In the genomic region with DNA sequence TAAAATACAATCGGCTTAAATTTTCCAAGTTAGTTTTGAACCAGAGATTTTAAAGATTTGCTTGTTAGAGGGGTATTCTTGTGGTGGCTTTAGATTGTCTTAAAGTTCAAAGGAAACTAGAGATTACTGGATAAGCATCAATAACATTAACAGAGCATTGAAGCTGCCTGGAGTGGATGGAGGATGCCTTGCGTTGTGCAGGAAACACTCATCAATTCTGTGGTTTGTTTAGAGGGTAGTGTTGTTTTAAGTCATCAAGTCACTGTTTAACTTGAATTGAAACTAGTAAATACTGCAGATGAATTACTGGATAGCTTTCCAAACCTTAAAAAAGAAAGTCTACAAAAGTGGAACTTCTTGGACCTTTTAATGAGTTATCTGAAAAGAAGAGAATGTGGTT, we compare ENCODE assay signal across 10 cellular contexts.
DNase-seq lines count a peak whose midpoint lies in the region; ATAC-seq and TF ChIP-seq lines count a peak whose summit lies in the region.
"Had no signal": no experiment of that assay in that cellular context is flagged by ENCODE, and none has a peak within 500 bp of the region (broad histone marks: within the 10 kb centered on the region; RNA-seq: fewer than 3 reads in every experiment).

No MANE protein-coding gene starts in this region.

- CTCF ChIA-PET in WTC11 (lab: Charles Lee), result no interaction called here

- H3K4me1 Mint-ChIP-seq in activated naive CD4-positive, alpha-beta T cell treated with anti-CD3 and anti-CD28 coated beads, Interleukin-2, amount 50 U/mL, for 24 hours, result peaks cover 94% of the 10 kb centered on the region
- H3K4me1 Mint-ChIP-seq in WTC11, result peaks cover 9% of the 10 kb centered on the region

- DNase-seq in GM12865 (ENCODE audit: low read depth) (peak; percentile 79), NCI-H1436 (lab: John Stamatoyannopoulos, UW) (no peak), Right ventricle myocardium inferior (ENCODE audit: missing footprints) (no peak), WTC11 (ENCODE audit: low spot score) (no peak), DMS79 treated with DMSO at 0.1 percent for 48 hours (lab: John Stamatoyannopoulos, UW) (no peak)
- DNase-seq: DMS79, Right ventricle myocardium superior had no signal

- no peaks in the 10 kb centered on the region for H3K27me3 Mint-ChIP-seq in activated naive CD4-positive, alpha-beta T cell treated with anti-CD3 and anti-CD28 coated beads, Interleukin-2, amount 50 U/mL, for 24 hours
- no peaks in the 10 kb centered on the region for H3K27me3 Mint-ChIP-seq in WTC11 (ENCODE audit: low read depth)

- peak overlapping the region; percentile 76 for H3K4me3 Mint-ChIP-seq in activated naive CD4-positive, alpha-beta T cell treated with anti-CD3 and anti-CD28 coated beads, Interleukin-2, amount 50 U/mL, for 24 hours
- no peak overlapping the region for H3K4me3 Mint-ChIP-seq in WTC11

- H3K9me3 Mint-ChIP-seq in activated naive CD4-positive, alpha-beta T cell treated with anti-CD3 and anti-CD28 coated beads, Interleukin-2, amount 50 U/mL, for 24 hours, result no peaks in the 10 kb centered on the region
- H3K9me3 Mint-ChIP-seq in WTC11, result no peaks in the 10 kb centered on the region

- H3K36me3 Mint-ChIP-seq in activated naive CD4-positive, alpha-beta T cell treated with anti-CD3 and anti-CD28 coated beads, Interleukin-2, amount 50 U/mL, for 24 hours, result peaks cover 22% of the 10 kb centered on the region
- H3K36me3 Mint-ChIP-seq in WTC11, result no peaks in the 10 kb centered on the region

- ATAC-seq in GM19463 (IDR thresholded peaks at IDR 0.05; ENCODE audit: unreplicated experiment), result peak; percentile 74
- peak; percentile 66 for ATAC-seq in HG03108 (IDR thresholded peaks at IDR 0.05; ENCODE audit: unreplicated experiment)
- ATAC-seq in Right ventricle myocardium inferior, result no peak
- ATAC-seq in WTC11, result no peak

- H3K27ac Mint-ChIP-seq in activated naive CD4-positive, alpha-beta T cell treated with anti-CD3 and anti-CD28 coated beads, Interleukin-2, amount 50 U/mL, for 24 hours, result peak overlapping the region; percentile 99
- no peak overlapping the region for H3K27ac Mint-ChIP-seq in WTC11

- intact Hi-C loops in Right ventricle myocardium inferior (cut with DNase I), result no loop called here

- no peak overlapping the region; the same call in 1 of the 2 replicates for H3K4me3 ChIP-seq in GM12865 (ENCODE audit: low read depth, low read length)

- TF ChIP-seq CTCF in GM12865 (IDR thresholded peaks at IDR 0.05; ENCODE audit: insufficient read depth, low read depth, low read length, missing control alignments), result no peak
- no peak for TF ChIP-seq CTCF in WTC11 (IDR thresholded peaks at IDR 0.05)

- POLR2A ChIA-PET in WTC11 (lab: Charles Lee), result no interaction called here

TF ChIP-seq in WTC11, 78 proteins besides CTCF, POLR2A, EP300 and RAD21:
- no peak for TF ChIP-seq GTF2I (CRISPR knock-in tag; conservative IDR thresholded peaks at IDR 0.05)
- TF ChIP-seq ETV6 (CRISPR knock-in tag; IDR thresholded peaks at IDR 0.05), result no peak
- TF ChIP-seq, protein P1, sequence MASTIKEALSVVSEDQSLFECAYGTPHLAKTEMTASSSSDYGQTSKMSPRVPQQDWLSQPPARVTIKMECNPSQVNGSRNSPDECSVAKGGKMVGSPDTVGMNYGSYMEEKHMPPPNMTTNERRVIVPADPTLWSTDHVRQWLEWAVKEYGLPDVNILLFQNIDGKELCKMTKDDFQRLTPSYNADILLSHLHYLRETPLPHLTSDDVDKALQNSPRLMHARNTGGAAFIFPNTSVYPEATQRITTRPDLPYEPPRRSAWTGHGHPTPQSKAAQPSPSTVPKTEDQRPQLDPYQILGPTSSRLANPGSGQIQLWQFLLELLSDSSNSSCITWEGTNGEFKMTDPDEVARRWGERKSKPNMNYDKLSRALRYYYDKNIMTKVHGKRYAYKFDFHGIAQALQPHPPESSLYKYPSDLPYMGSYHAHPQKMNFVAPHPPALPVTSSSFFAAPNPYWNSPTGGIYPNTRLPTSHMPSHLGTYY (CRISPR knock-in tag; IDR thresholded peaks at IDR 0.05), result no peak
- TF ChIP-seq E2F5 (CRISPR knock-in tag; IDR thresholded peaks at IDR 0.05), result no peak
- no peak for TF ChIP-seq USF1 (CRISPR knock-in tag; IDR thresholded peaks at IDR 0.05)
- TF ChIP-seq MAX (CRISPR knock-in tag; IDR thresholded peaks at IDR 0.05), result no peak
- no peak for TF ChIP-seq ZNF396 (CRISPR knock-in tag; IDR thresholded peaks at IDR 0.05; ENCODE audit: borderline replicate concordance)
- no peak for TF ChIP-seq MXD4 (CRISPR knock-in tag; IDR thresholded peaks at IDR 0.05; ENCODE audit: borderline replicate concordance)

Comparison
In these comparisons a context has a peak if more than half of its experiments do, and no peak if none do; other contexts are left out.
1. ATAC-seq: peak in GM19463 (single experiment) and HG03108 (single experiment); none in Right ventricle myocardium inferior (single experiment) and WTC11 (single experiment).